In genomic region chrX:81537723-81538122, GRCh38 we compare ENCODE assay signal across 25 cellular contexts.
"Had no signal": no experiment of that assay in that cellular context is flagged by ENCODE, and none has a peak within 500 bp of the region (broad histone marks: within the 10 kb centered on the region; RNA-seq: fewer than 3 reads in every experiment).

No MANE protein-coding gene starts in this region.

- DNase-seq: activated B cell treated with CpG ODN at 0.5 μM for 24 hours; activated CD4-positive, alpha-beta T cell treated with anti-CD3 and anti-CD28 coated beads, Interleukin-2, amount 50 U/mL, for 1 hour; activated CD8-positive, alpha-beta T cell treated with anti-CD3 and anti-CD28 coated beads for 36 hours; activated T-cell treated with anti-CD3 and anti-CD28 coated beads, Interleukin-2, amount 50 U/mL, for 4 hours; cortex of kidney; endodermal cell; foreskin fibroblast; heart right ventricle; islet precursor cell; left ventricle myocardium inferior; right cardiac atrium; stimulated activated CD4-positive, alpha-beta T cell treated with anti-CD3 and anti-CD28 coated beads, Interleukin-15, amount 100 ng/mL, for 24 hours; stimulated activated CD4-positive, alpha-beta T cell treated with anti-CD3 and anti-CD28 coated beads, Interleukin-2, amount 100 ng/mL, for 24 hours; stimulated activated naive CD4-positive, alpha-beta T cell; T-helper 1 cell; trophoblast cell; uterus had no signal

- H3K9me3 Mint-ChIP-seq: activated B cell treated with CpG ODN at 0.5 μM for 24 hours; activated naive CD4-positive, alpha-beta T cell treated with anti-CD3 and anti-CD28 coated beads, Interleukin-2, amount 50 U/mL, for 72 hours; activated T-cell treated with anti-CD3 and anti-CD28 coated beads, Interleukin-2, amount 50 U/mL, for 4 hours; activated T-helper 2 cell treated with anti-CD3 and anti-CD28 coated beads, Interferon-gamma antibody, Interleukin-2, Interleukin-4, amounts not matched to agents 10 μg/mL and 5 μg/mL and 100 μg/mL, durations not matched to agents 14 hours and 24 hours and 36 hours had no signal

- H3K27me3 Mint-ChIP-seq: activated B cell treated with CpG ODN at 0.5 μM for 24 hours; activated CD8-positive, alpha-beta T cell treated with anti-CD3 and anti-CD28 coated beads for 36 hours; brain had no signal

- H3K4me3 Mint-ChIP-seq: activated B cell treated with CpG ODN at 0.5 μM for 24 hours; activated CD8-positive, alpha-beta T cell treated with anti-CD3 and anti-CD28 coated beads for 36 hours; activated T-cell treated with anti-CD3 and anti-CD28 coated beads, Interleukin-2, amount 50 U/mL, for 4 hours; brain; endodermal cell; nephron; T-helper 2 cell treated with Interferon-gamma antibody and Interleukin-4, amounts not matched to agents 5 μg/mL and 100 μg/mL, for 36 hours had no signal

- H3K36me3 Mint-ChIP-seq: activated naive CD4-positive, alpha-beta T cell treated with anti-CD3 and anti-CD28 coated beads, Interleukin-2, amount 50 U/mL, for 72 hours; brain had no signal

- H3K4me1 Mint-ChIP-seq: activated B cell treated with CpG ODN at 0.5 μM for 24 hours, brain, endodermal cell, nephron had no signal

- H3K27ac ChIP-seq: ascending aorta, heart right ventricle, left ventricle myocardium inferior, pancreas, thoracic aorta, uterus had no signal

- H3K27ac Mint-ChIP-seq: activated B cell treated with CpG ODN at 0.5 μM for 24 hours; activated CD8-positive, alpha-beta T cell treated with anti-CD3 and anti-CD28 coated beads for 36 hours; activated naive CD4-positive, alpha-beta T cell treated with anti-CD3 and anti-CD28 coated beads, Interleukin-2, amount 50 U/mL, for 72 hours; activated T-helper 2 cell treated with anti-CD3 and anti-CD28 coated beads, Interferon-gamma antibody, Interleukin-2, Interleukin-4, amounts not matched to agents 10 μg/mL and 5 μg/mL and 100 μg/mL, durations not matched to agents 14 hours and 24 hours and 36 hours; brain; endodermal cell; nephron; T-helper 2 cell treated with Interferon-gamma antibody and Interleukin-4, amounts not matched to agents 5 μg/mL and 100 μg/mL, for 36 hours had no signal
